ENCODE assay signal across 8 cellular contexts in the genomic region with DNA sequence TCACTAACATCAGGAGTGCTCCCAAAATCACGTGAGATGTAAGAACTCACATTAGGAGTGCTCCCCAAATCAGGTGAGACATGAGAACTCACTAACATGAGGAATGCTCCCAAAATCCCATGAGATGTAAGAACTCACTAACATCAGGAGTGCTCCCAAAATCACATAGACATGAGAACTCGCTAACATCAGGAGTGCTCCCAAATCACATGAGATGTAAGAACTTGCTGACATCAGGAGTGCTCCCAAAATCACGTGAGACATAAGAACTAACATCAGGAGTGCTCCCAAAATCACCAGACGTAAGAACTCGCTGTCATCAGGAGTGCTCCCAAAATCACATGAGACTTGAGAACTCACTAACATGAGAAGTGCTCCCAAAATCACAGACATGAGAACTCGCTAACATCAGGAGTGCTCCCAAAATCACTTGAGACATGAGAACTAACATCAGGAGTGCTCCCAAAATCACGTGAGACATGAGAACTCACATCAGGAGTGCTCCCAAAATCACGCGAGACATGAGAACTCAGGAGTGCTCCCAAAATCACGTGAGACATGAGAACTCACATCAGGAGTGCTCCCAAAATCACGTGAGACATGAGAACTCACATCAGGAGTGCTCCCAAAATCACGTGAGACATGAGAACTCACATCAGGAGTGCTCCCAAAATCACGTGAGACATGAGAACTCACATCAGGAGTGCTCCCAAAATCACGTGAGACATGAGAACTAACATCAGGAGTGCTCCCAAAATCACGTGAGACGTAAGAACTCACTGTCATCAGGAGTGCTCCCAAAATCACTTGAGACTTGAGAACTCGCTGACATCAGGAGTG. TPM values are rescaled to one million over a fixed set of nuclear protein-coding genes. Genes with fewer than 3 reads are reported as not detected.
A peak's percentile ranks its signal among the peaks of the same experiment; 100 is the strongest.
DNase-seq lines count a peak whose midpoint lies in the region; ATAC-seq, FAIRE-seq and TF ChIP-seq lines count a peak whose summit lies in the region.
"Not testable (repeated sequence)": the region's sequence is repeated elsewhere in the genome, so short reads cannot be mapped to it uniquely, and the experiment has no call there.

No MANE protein-coding gene starts in this region.

- H3K9me3 Mint-ChIP-seq in endodermal cell = peaks cover 21% of the 10 kb centered on the region

- DNase-seq in DMS53 (lab: John Stamatoyannopoulos, UW) (peak; percentile 24), LHCN-M2 (ENCODE audit: low read depth) (peak; percentile 21), fibroblast of peridontal ligament (ENCODE audit: extremely low read depth) (peak; percentile 8), myocyte (ENCODE audit: low read depth) (peak; percentile 8)
- DNase-seq in adipocyte (ENCODE audit: low read depth); K562 (ENCODE audit: extremely low read depth in 1 of 4, low spot score in 3 of 4); endodermal cell; keratinocyte (ENCODE audit: low read depth, low spot score): not testable (repeated sequence)

- not testable (repeated sequence) for H4K20me1 ChIP-seq in K562 (replicated peaks; ENCODE audit: control insufficient read depth, insufficient read depth, low read length); keratinocyte (ENCODE audit: control insufficient read depth, extremely low read depth, insufficient read depth, low read length)

- 97% methylated on average over 10 of the region's 17 CpGs for WGBS in K562 (ENCODE audit: insufficient coverage, low coverage, missing lambda C conversion rate)
- WGBS in endodermal cell (ENCODE audit: insufficient coverage in 1 of 2, insufficient read length in 1 of 2), 2 experiments = 95 to 96% methylated on average over 11 to 16 of the region's 17 CpGs

- H3K9me3 ChIP-seq in adipocyte (ENCODE audit: control insufficient read depth, low read length) = peaks cover 87% of the 10 kb centered on the region
- H3K9me3 ChIP-seq in K562 (replicated peaks; ENCODE audit: control insufficient read depth, insufficient read depth, low read depth, low read length) = not testable (repeated sequence)
- peaks cover 22% of the 10 kb centered on the region for H3K9me3 ChIP-seq in endodermal cell (ENCODE audit: control insufficient read depth, low read length)
- H3K9me3 ChIP-seq in keratinocyte (ENCODE audit: control insufficient read depth, low read depth, low read length) = peaks cover 22% of the 10 kb centered on the region

- not testable (repeated sequence) for ATAC-seq in K562

- in situ Hi-C loops in K562 (cut with MboI) = not testable (repeated sequence)

- not testable (repeated sequence) for H3K27me3 Mint-ChIP-seq in endodermal cell (ENCODE audit: insufficient read depth)

- H3K4me3 Mint-ChIP-seq in endodermal cell = not testable (repeated sequence)

- H3K4me3 ChIP-seq in adipocyte (ENCODE audit: low read length) (peak overlapping the region; percentile 71), endodermal cell (ENCODE audit: low read length) (peak overlapping the region; percentile 59)
- H3K4me3 ChIP-seq in K562; keratinocyte (ENCODE audit: control insufficient read depth in 2 of 3, extremely low read depth in 1 of 3, insufficient read depth in 2 of 3, low read depth in 1 of 3, low read length in 3 of 3): not testable (repeated sequence)

- POLR2A ChIA-PET in K562 (lab: Yijun Ruan, JAX) = not testable (repeated sequence)

- TF ChIP-seq EP300 in K562 (IDR thresholded peaks at IDR 0.05; ENCODE audit: low read length) = not testable (repeated sequence)

- H3K9ac ChIP-seq in adipocyte (ENCODE audit: low read length); K562 (ENCODE audit: insufficient read depth in 1 of 2, low read depth in 2 of 2, low read length in 2 of 2); endodermal cell (ENCODE audit: extremely low read depth, low read length, poor library complexity, severe bottlenecking); keratinocyte (ENCODE audit: control insufficient read depth, extremely low read depth, insufficient read depth, low read length): not testable (repeated sequence)

- not testable (repeated sequence) for TF ChIP-seq POLR2A in K562 (conservative IDR thresholded peaks at IDR 0.05)

- CTCF ChIA-PET in K562 (lab: Yijun Ruan, JAX; ENCODE audit: low intra/inter-chr PET ratio) = not testable (repeated sequence)

- not testable (repeated sequence) for TF ChIP-seq CTCF in K562 (IDR thresholded peaks at IDR 0.05 in 2 of 3, conservative IDR thresholded peaks at IDR 0.05 in 1 of 3; ENCODE audit: insufficient read depth in 2 of 3, low read depth in 1 of 3, low read length in 3 of 3); endodermal cell (conservative IDR thresholded peaks at IDR 0.05); keratinocyte (optimal IDR thresholded peaks at IDR 0.05 in 1 of 3, IDR thresholded peaks at IDR 0.05 in 1 of 3, conservative IDR thresholded peaks at IDR 0.05 in 1 of 3; ENCODE audit: extremely low read depth in 1 of 3, insufficient read depth in 2 of 3, low read length in 3 of 3)

- H3K9me1 ChIP-seq in K562 (ENCODE audit: control insufficient read depth, insufficient read depth, low read length); keratinocyte (ENCODE audit: control insufficient read depth, extremely low read depth, insufficient read depth, low read length): not testable (repeated sequence)

- not testable (repeated sequence) for FAIRE-seq in K562 (lab: Jason Lieb, UNC)
- FAIRE-seq in keratinocyte (lab: Jason Lieb, UNC) = peak; percentile 62

- not testable (repeated sequence) for BruUV-seq in K562 (replicated peaks; lab: Mats Ljungman, UMichigan)

- not testable (repeated sequence) for H3K79me2 ChIP-seq in K562 (ENCODE audit: control insufficient read depth, insufficient read depth, low read length); keratinocyte (ENCODE audit: control insufficient read depth, insufficient read depth, low read length)

- H3K27ac Mint-ChIP-seq in endodermal cell = not testable (repeated sequence)

- H3K36me3 Mint-ChIP-seq in endodermal cell (ENCODE audit: low read depth) = peaks cover 90% of the 10 kb centered on the region

- not testable (repeated sequence) for TF ChIP-seq RAD21 in K562 (CRISPR knock-in tag; conservative IDR thresholded peaks at IDR 0.05 in 1 of 2, IDR thresholded peaks at IDR 0.05 in 1 of 2)

- H2AFZ ChIP-seq in K562 (ENCODE audit: low read depth, low read length); keratinocyte (ENCODE audit: control insufficient read depth, low read length): not testable (repeated sequence)

- not testable (repeated sequence) for H3K4me1 Mint-ChIP-seq in endodermal cell

- not testable (repeated sequence) for H3K4me1 ChIP-seq in adipocyte (ENCODE audit: control insufficient read depth, insufficient read depth, low read length); K562 (replicated peaks in 1 of 2; ENCODE audit: control insufficient read depth in 2 of 2, insufficient read depth in 2 of 2, low read length in 2 of 2); endodermal cell (ENCODE audit: control insufficient read depth, insufficient read depth, low read length); keratinocyte (ENCODE audit: control insufficient read depth, extremely low read depth, insufficient read depth, low read length)

- dilution Hi-C loops in keratinocyte (cut with MboI; ENCODE audit: extremely low pct_ligation_motif_present, low sequenced_read_pairs) = not testable (repeated sequence)

- H3K36me3 ChIP-seq in adipocyte (ENCODE audit: control insufficient read depth, insufficient read depth, low read length, severe bottlenecking) (peaks cover 90% of the 10 kb centered on the region), K562 (ENCODE audit: control insufficient read depth, insufficient read depth, low read length) (peaks cover 52% of the 10 kb centered on the region; the same call in 2 of the 3 replicates), endodermal cell (ENCODE audit: control insufficient read depth, insufficient read depth, low read length) (peaks cover 71% of the 10 kb centered on the region), keratinocyte (ENCODE audit: control insufficient read depth in 2 of 2, extremely low read depth in 1 of 2, insufficient read depth in 2 of 2, low read length in 2 of 2) (peaks cover 34 to 51% of the 10 kb centered on the region in 2 experiments)

- intact Hi-C loops in K562 (cut with micrococcal nuclease) = not testable (repeated sequence)

- not testable (repeated sequence) for H3K4me2 ChIP-seq in K562 (ENCODE audit: insufficient read depth, low read length); keratinocyte (ENCODE audit: control insufficient read depth, extremely low read depth, insufficient read depth, low read depth, low read length)

- H3K27ac ChIP-seq in K562 (ENCODE audit: extremely low read depth, low read depth, low read length); endodermal cell (ENCODE audit: low read depth, low read length); keratinocyte (ENCODE audit: control insufficient read depth, insufficient read depth, low read length): not testable (repeated sequence)

- not testable (repeated sequence) for H3K27me3 ChIP-seq in adipocyte (replicated peaks; ENCODE audit: control insufficient read depth, insufficient read depth, low read length); K562 (ENCODE audit: control insufficient read depth in 2 of 2, insufficient read depth in 2 of 2, low read length in 2 of 2); endodermal cell (ENCODE audit: control insufficient read depth, insufficient read depth, low read length, poor library complexity, severe bottlenecking); keratinocyte (ENCODE audit: control insufficient read depth, extremely low read depth, insufficient read depth, low read length)

RNA-seq across cellular contexts. Expression of a gene that starts 52.5 kb away (rescaled TPM):
- total RNA-seq in LHCN-M2 (2014; rRNA removed) = 16.4 and 19.7 TPM in 2 replicates
- polyA plus RNA-seq in LHCN-M2 (2012) = 11.8 TPM
- 18.1 and 24.6 TPM in 2 replicates for total RNA-seq in K562 (2011; cell fraction: chromatin; rRNA removed; ENCODE audit: low replicate concordance)
- 14.2 and 16.2 TPM in 2 replicates for total RNA-seq in K562 (2011; cell fraction: nucleolus; rRNA removed)
- total RNA-seq in K562 (2011; cell fraction: nucleoplasm; rRNA removed) = 9.8 and 14.2 TPM in 2 replicates
- 15.0 and 15.7 TPM in 2 replicates for total RNA-seq in K562 (2014; rRNA removed)
- 3.2 and 3.4 TPM in 2 replicates for total RNA-seq in K562 (2014; rRNA removed; fragmentation: Illumina TruSeq; extraction: Trizol)
- 6.9 and 7.7 TPM in 2 replicates for total RNA-seq in K562 (2015; rRNA removed; fragmentation: Illumina TruSeq; extraction: Trizol)
- 15.1 and 19.2 TPM in 2 replicates for total RNA-seq in K562 (2021)
- polyA plus RNA-seq in K562 (2011; rRNA removed) = 3.3 and 5.0 TPM in 2 replicates
- polyA plus RNA-seq in K562 (2011; cell fraction: cytosol; rRNA removed) = 3.1 and 4.8 TPM in 2 replicates
- 9.4 and 14.5 TPM in 2 replicates for polyA plus RNA-seq in K562 (2011; cell fraction: nucleus; rRNA removed)
- polyA plus RNA-seq in K562 (2012) = 8.3 and 8.6 TPM in 2 replicates
- polyA plus RNA-seq in K562 (2014; fragmentation: Illumina TruSeq; extraction: Trizol) = 4.0 and 7.1 TPM in 2 replicates
- under 1 TPM; 0.07 to 0.21 TPM for polyA plus RNA-seq in K562 (2014; fragmentation: Nextera tagmentation; extraction: Ambion mirVana)
- polyA plus RNA-seq in K562 (2014; rRNA removed) = 7.3 and 7.6 TPM in 2 replicates
- 3.7 and 4.3 TPM in 2 replicates for polyA minus RNA-seq in K562 (2011; rRNA and poly(A)+ RNA removed)
- polyA minus RNA-seq in K562 (2011; cell fraction: cytosol; rRNA and poly(A)+ RNA removed) = 7.5 and 7.7 TPM in 2 replicates
- 8.8 and 13.7 TPM in 2 replicates for polyA minus RNA-seq in K562 (2011; cell fraction: nucleus; rRNA and poly(A)+ RNA removed)
- total RNA-seq in endodermal cell = 10 to 100 TPM; 29.8 to 35.6 TPM
- polyA plus RNA-seq in endodermal cell (2013, experiment 1 of 2) = 21.1 TPM
- polyA plus RNA-seq in endodermal cell (2013, experiment 2 of 2) = 18.8 TPM
- 8.3 to 11.0 TPM (median 9.2 TPM) in 3 replicates for polyA plus RNA-seq in keratinocyte
- polyA plus RNA-seq in keratinocyte (2011; ENCODE audit: low read depth) = 10.1 TPM
- polyA plus RNA-seq in keratinocyte (2011; cell fraction: cytosol; rRNA removed) = 5.5 and 10.1 TPM in 2 replicates
- 21.6 and 21.9 TPM in 2 replicates for polyA plus RNA-seq in keratinocyte (2011; cell fraction: nucleus; rRNA removed)
- polyA plus RNA-seq in keratinocyte (2012; ENCODE audit: low replicate concordance) = 15.5 and 16.8 TPM in 2 replicates
- 8.1 to 17.3 TPM (median 10.6 TPM) in 3 replicates for polyA minus RNA-seq in keratinocyte
- polyA minus RNA-seq in keratinocyte (2011; cell fraction: cytosol; rRNA and poly(A)+ RNA removed) = 21.7 TPM
- polyA minus RNA-seq in keratinocyte (2011; cell fraction: nucleus; rRNA and poly(A)+ RNA removed) = 20.6 and 23.4 TPM in 2 replicates
- 15.3 and 16.8 TPM in 2 replicates for total RNA-seq in myocyte
- 15.4 TPM for polyA plus RNA-seq in myocyte (2012)
